8 cellular contexts compared by ENCODE assay signal in genomic region chr2:101697124-101697793, GRCh38. TPM values are rescaled to one million over a fixed set of nuclear protein-coding genes. Genes with fewer than 3 reads are reported as not detected.
A peak's percentile ranks its signal among the peaks of the same experiment; 100 is the strongest.
DNase-seq lines count a peak whose midpoint lies in the region; ATAC-seq and TF ChIP-seq lines count a peak whose summit lies in the region.

Gene MAP4K4, plus strand, starts transcription at chr2:101697707. Its CDS starts 374 bp downstream, at chr2:101698081.

- no peaks in the 10 kb centered on the region for H3K36me3 ChIP-seq in naive thymus-derived CD4-positive, alpha-beta T cell (ENCODE audit: control insufficient read depth in 2 of 3, insufficient read depth in 3 of 3, low read length in 3 of 3)

- H3K4me1 ChIP-seq in naive thymus-derived CD4-positive, alpha-beta T cell (ENCODE audit: control insufficient read depth in 2 of 2, insufficient read depth in 2 of 2, low read length in 2 of 2): peaks cover 19 to 21% of the 10 kb centered on the region in 2 donors

- TF ChIP-seq CTCF in fibroblast of pulmonary artery (IDR thresholded peaks at IDR 0.05; ENCODE audit: low read length, missing control alignments): peak; percentile 21

- H3K9me3 Mint-ChIP-seq in IgD-negative memory B cell: peaks cover 0 to 2% (median 0%) of the 10 kb centered on the region in 3 donors
- peaks cover 0 to 6% (median 0%) of the 10 kb centered on the region in 11 donors for H3K9me3 Mint-ChIP-seq in naive thymus-derived CD4-positive, alpha-beta T cell
- H3K9me3 Mint-ChIP-seq in stimulated activated naive B cell treated with anti-CD40 and anti-IgM and Interleukin-4, amounts not matched to agents 10 μg/mL and 1 μg/mL and 100 μg/mL, for 72 hours: peaks cover 0 to 1% of the 10 kb centered on the region in 2 donors

- CTCF ChIA-PET in naive thymus-derived CD4-positive, alpha-beta T cell (lab: Charles Lee): interaction anchor here (0.7 to 1.3 kb wide), 2 partner anchors 20 to 104 kb away, joined by 3 to 8 read pairs; no protein-coding TSS in a partner anchor

- H3K27me3 ChIP-seq in naive thymus-derived CD4-positive, alpha-beta T cell (ENCODE audit: control insufficient read depth in 2 of 2, insufficient read depth in 2 of 2, low read length in 2 of 2): no peaks in the 10 kb centered on the region

- peak within 1 kb of the TSS; percentile 87 to 98 (median 91) for H3K27ac Mint-ChIP-seq in IgD-negative memory B cell
- H3K27ac Mint-ChIP-seq in naive thymus-derived CD4-positive, alpha-beta T cell: peak within 1 kb of the TSS; percentile 88 to 98 (median 93)
- peak within 1 kb of the TSS; percentile 96 for H3K27ac Mint-ChIP-seq in stimulated activated naive B cell treated with anti-CD40 and anti-IgM and Interleukin-4, amounts not matched to agents 10 μg/mL and 1 μg/mL and 100 μg/mL, for 72 hours

- peak within 1 kb of the TSS; percentile 79 for H3K27ac ChIP-seq in naive thymus-derived CD4-positive, alpha-beta T cell (ENCODE audit: low read depth, low read length)

- peak; percentile 42 to 55 for DNase-seq in AML-193 (lab: John Stamatoyannopoulos, UW)
- DNase-seq in SHP77 treated with DMSO at 0.1 percent for 48 hours (lab: John Stamatoyannopoulos, UW): peak; percentile 32
- DNase-seq in activated effector memory CD4-positive, alpha-beta T cell treated with Interleukin-2 at 50 U/mL for 16 hours: peak; percentile 69
- peak; percentile 86 for DNase-seq in fibroblast of pulmonary artery (ENCODE audit: low read depth)
- DNase-seq in naive thymus-derived CD4-positive, alpha-beta T cell: peak; percentile 56 to 81 (median 70)
- DNase-seq in stimulated activated naive B cell treated with anti-CD40 and anti-IgM and Interleukin-4, amounts not matched to agents 10 μg/mL and 1 μg/mL and 100 μg/mL, for 72 hours: peak; percentile 63

- H3K4me3 ChIP-seq in fibroblast of pulmonary artery (replicated peaks; ENCODE audit: low read depth, low read length): peak within 1 kb of the TSS; percentile 96
- peak within 1 kb of the TSS; percentile 89 for H3K4me3 ChIP-seq in naive thymus-derived CD4-positive, alpha-beta T cell (ENCODE audit: low read length)

- H3K4me3 Mint-ChIP-seq in IgD-negative memory B cell: peak within 1 kb of the TSS; percentile 92 to 97 (median 94)
- H3K4me3 Mint-ChIP-seq in naive thymus-derived CD4-positive, alpha-beta T cell: peak within 1 kb of the TSS in 6 of 10 donors; percentile 82 to 98 (median 96)
- peak within 1 kb of the TSS; percentile 91 to 96 for H3K4me3 Mint-ChIP-seq in stimulated activated naive B cell treated with anti-CD40 and anti-IgM and Interleukin-4, amounts not matched to agents 10 μg/mL and 1 μg/mL and 100 μg/mL, for 72 hours

- H3K9me3 ChIP-seq in naive thymus-derived CD4-positive, alpha-beta T cell (ENCODE audit: control insufficient read depth in 2 of 3, low read length in 3 of 3): no peaks in the 10 kb centered on the region

- H3K4me1 Mint-ChIP-seq in IgD-negative memory B cell: peaks cover 7 to 26% (median 18%) of the 10 kb centered on the region in 3 donors
- H3K4me1 Mint-ChIP-seq in naive thymus-derived CD4-positive, alpha-beta T cell: peaks cover 11 to 41% (median 26%) of the 10 kb centered on the region in 7 donors
- peaks cover 15 to 28% of the 10 kb centered on the region in 2 donors for H3K4me1 Mint-ChIP-seq in stimulated activated naive B cell treated with anti-CD40 and anti-IgM and Interleukin-4, amounts not matched to agents 10 μg/mL and 1 μg/mL and 100 μg/mL, for 72 hours

- POLR2A ChIA-PET in naive thymus-derived CD4-positive, alpha-beta T cell (lab: Charles Lee): interaction anchor here (0.6 to 2.5 kb wide), 14 partner anchors 8 to 349 kb away, joined by 3 to 25 read pairs (median 4); partner anchors contain the start of gene RFX8

- intact Hi-C loops in naive thymus-derived CD4-positive, alpha-beta T cell (cut with micrococcal nuclease): loop anchor here (1.0 to 10.0 kb wide), 14 partner anchors 35 to 694 kb away; partner anchors contain the start of genes RNF149 (in 2 of the 2), RPL31 (in 2 of the 2), CNOT11 (in 1 of the 2) and RFX8 (in 1 of the 2)

- H3K36me3 Mint-ChIP-seq in IgD-negative memory B cell: no peaks in the 10 kb centered on the region
- H3K36me3 Mint-ChIP-seq in naive thymus-derived CD4-positive, alpha-beta T cell: peaks cover 0 to 9% (median 0%) of the 10 kb centered on the region in 5 donors
- H3K36me3 Mint-ChIP-seq in stimulated activated naive B cell treated with anti-CD40 and anti-IgM and Interleukin-4, amounts not matched to agents 10 μg/mL and 1 μg/mL and 100 μg/mL, for 72 hours: peaks cover 9 to 13% of the 10 kb centered on the region in 2 donors

- peak; percentile 71 for ATAC-seq in GM19324 (IDR thresholded peaks at IDR 0.05; ENCODE audit: low FRiP score, unreplicated experiment)
- peak; percentile 76 for ATAC-seq in naive thymus-derived CD4-positive, alpha-beta T cell
- ATAC-seq in stimulated activated naive B cell treated with anti-CD40 and anti-IgM and Interleukin-4, amounts not matched to agents 10 μg/mL and 1 μg/mL and 100 μg/mL, for 72 hours (replicated peaks): peak; percentile 69 to 78

- H3K27me3 Mint-ChIP-seq in IgD-negative memory B cell: no peaks in the 10 kb centered on the region
- no peaks in the 10 kb centered on the region for H3K27me3 Mint-ChIP-seq in naive thymus-derived CD4-positive, alpha-beta T cell
- no peaks in the 10 kb centered on the region for H3K27me3 Mint-ChIP-seq in stimulated activated naive B cell treated with anti-CD40 and anti-IgM and Interleukin-4, amounts not matched to agents 10 μg/mL and 1 μg/mL and 100 μg/mL, for 72 hours

RNA-seq across cellular contexts. Expression of gene MAP4K4, which starts in this region (rescaled TPM):
- polyA plus RNA-seq in IgD-negative memory B cell: 9.3 TPM
- 100 to 1,000 TPM; 104 to 138 (median 128) TPM for total RNA-seq in naive thymus-derived CD4-positive, alpha-beta T cell
- polyA plus RNA-seq in naive thymus-derived CD4-positive, alpha-beta T cell: 10 to 100 TPM; 13.6 to 14.2 TPM

Comparison
In these comparisons a context has a peak if more than half of its experiments do, and no peak if none do; other contexts are left out.
1. Peak in every context shown above with its lines: DNase-seq, ATAC-seq, H3K4me3 ChIP-seq and H3K27ac ChIP-seq.
2. DNase-seq: peak in every context shown above with its lines; median percentile 86 in fibroblast of pulmonary artery; 70 in naive thymus-derived CD4-positive, alpha-beta T cell; 69 in activated effector memory CD4-positive, alpha-beta T cell treated with Interleukin-2 at 50 U/mL for 16 hours; 63 in stimulated activated naive B cell treated with anti-CD40 and anti-IgM and Interleukin-4, amounts not matched to agents 10 μg/mL and 1 μg/mL and 100 μg/mL, for 72 hours; 48 in AML-193; 32 in SHP77 treated with DMSO at 0.1 percent for 48 hours.